In the genomic region with DNA sequence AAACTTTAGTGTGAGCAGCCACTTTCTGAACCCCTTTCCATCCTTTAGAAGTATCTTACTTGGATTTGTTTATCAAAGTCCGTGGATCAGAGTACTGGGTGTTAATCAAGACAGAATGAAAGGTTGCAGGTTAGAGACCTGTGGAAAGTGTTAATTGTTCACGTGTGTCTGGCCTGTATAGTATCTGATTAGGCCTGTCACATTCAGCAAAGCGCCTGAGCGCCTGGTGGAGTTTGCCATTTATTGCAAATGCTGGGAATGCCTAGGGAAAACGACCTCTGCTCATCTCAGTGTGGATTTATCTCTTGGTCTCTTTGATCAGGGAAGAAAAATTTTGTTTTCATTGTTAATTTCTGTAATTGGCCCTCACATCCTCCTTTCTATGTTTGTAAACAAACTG, we compare ENCODE assay signal across 38 cellular contexts.
"Had no signal": no experiment of that assay in that cellular context is flagged by ENCODE, and none has a peak within 500 bp of the region (broad histone marks: within the 10 kb centered on the region; RNA-seq: fewer than 3 reads in every experiment).

No MANE protein-coding gene starts in this region.

- H3K4me3 Mint-ChIP-seq: activated naive CD4-positive, alpha-beta T cell treated with anti-CD3 and anti-CD28 coated beads for 36 hours; activated naive CD8-positive, alpha-beta T cell treated with anti-CD3 and anti-CD28 coated beads for 36 hours; naive thymus-derived CD4-positive, alpha-beta T cell; stimulated activated memory B cell treated with anti-CD40 and anti-IgM and Interleukin-4, amounts not matched to agents 10 μg/mL and 1 μg/mL and 100 μg/mL, for 72 hours; stimulated activated naive CD8-positive, alpha-beta T cell treated with anti-CD3 and anti-CD28 coated beads, Interleukin-15, amount 100 ng/mL, for 72 hours; T-helper 1 cell treated with Interleukin-12 subunit alpha and Interleukin-12 subunit beta and Interleukin-4 antibody, amounts not matched to agents 30 μg/mL and 1 μg/mL, for 36 hours had no signal

- DNase-seq: activated CD4-positive, alpha-beta T cell treated with anti-CD3 and anti-CD28 coated beads for 48 hours; activated CD4-positive, alpha-beta T cell treated with anti-CD3 and anti-CD28 coated beads, Interleukin-2, amount 50 U/mL, for 48 hours; activated CD8-positive, alpha-beta memory T cell treated with anti-CD3 and anti-CD28 coated beads for 24 hours; activated effector memory CD4-positive, alpha-beta T cell treated with anti-CD3 and anti-CD28 coated beads, Interleukin-2, amount 50 U/mL, for 16 hours; activated naive CD4-positive, alpha-beta T cell treated with anti-CD3 and anti-CD28 coated beads for 36 hours; activated naive CD8-positive, alpha-beta T cell treated with anti-CD3 and anti-CD28 coated beads for 36 hours; adrenal gland; aorta; body of pancreas; dorsolateral prefrontal cortex; effector memory CD4-positive, alpha-beta T cell; foreskin keratinocyte; heart left ventricle; hypothalamus; kidney glomerular epithelial cell; left lung; midbrain; naive thymus-derived CD4-positive, alpha-beta T cell; ovary; sigmoid colon; small intestine; stimulated activated CD4-positive, alpha-beta T cell treated with anti-CD3 and anti-CD28 coated beads, Interleukin-1b, Interleukin-23, amount 100 ng/mL, for 48 hours; stimulated activated CD4-positive, alpha-beta T cell treated with anti-CD3 and anti-CD28 coated beads, Interleukin-4, amount 100 ng/mL, for 4 hours; stimulated activated CD8-positive, alpha-beta memory T cell treated with anti-CD3 and anti-CD28 coated beads, Interleukin-4, amount 100 ng/mL, for 48 hours; stimulated activated naive CD8-positive, alpha-beta T cell treated with anti-CD3 and anti-CD28 coated beads, Interleukin-15, amount 100 ng/mL, for 72 hours; substantia nigra; SW 1271; T1000; upper lobe of left lung; WERI-Rb-1 had no signal

- H3K27ac ChIP-seq: adrenal gland, body of pancreas, coronary artery, dorsolateral prefrontal cortex, foreskin keratinocyte, heart left ventricle, left lung, ovary, sigmoid colon, thyroid gland, upper lobe of left lung, vagina, WERI-Rb-1 had no signal

- H3K27me3 ChIP-seq: adrenal gland, body of pancreas, dorsolateral prefrontal cortex, foreskin keratinocyte, heart left ventricle, left lung, ovary, sigmoid colon, thyroid gland, upper lobe of left lung, vagina had no signal

- H3K36me3 ChIP-seq: adrenal gland, heart left ventricle, left lung, ovary, sigmoid colon, thyroid gland, upper lobe of left lung, vagina, WERI-Rb-1 had no signal

- H3K36me3 Mint-ChIP-seq: activated naive CD8-positive, alpha-beta T cell treated with anti-CD3 and anti-CD28 coated beads for 36 hours; naive thymus-derived CD4-positive, alpha-beta T cell; stimulated activated memory B cell treated with anti-CD40 and anti-IgM and Interleukin-4, amounts not matched to agents 10 μg/mL and 1 μg/mL and 100 μg/mL, for 72 hours had no signal

- H3K27me3 Mint-ChIP-seq: progenitor cell of endocrine pancreas; stimulated activated memory B cell treated with anti-CD40 and anti-IgM and Interleukin-4, amounts not matched to agents 10 μg/mL and 1 μg/mL and 100 μg/mL, for 72 hours; stimulated activated naive CD8-positive, alpha-beta T cell treated with anti-CD3 and anti-CD28 coated beads, Interleukin-15, amount 100 ng/mL, for 72 hours had no signal

- H3K4me1 ChIP-seq: adrenal gland, body of pancreas, foreskin keratinocyte, heart left ventricle, left lung, thyroid gland, upper lobe of left lung, vagina had no signal

- H3K4me3 ChIP-seq: adrenal gland, body of pancreas, coronary artery, dorsolateral prefrontal cortex, heart left ventricle, left lung, lung, ovary, sigmoid colon, thyroid gland, upper lobe of left lung, vagina had no signal

- ATAC-seq: activated CD4-positive, CD25-positive, alpha-beta regulatory T cell treated with anti-CD3 and anti-CD28 coated beads, Interleukin-2, amount 50 U/mL, for 24 hours; body of pancreas; foreskin keratinocyte; heart left ventricle; naive thymus-derived CD4-positive, alpha-beta T cell; stimulated activated memory B cell treated with anti-CD40 and anti-IgM and Interleukin-4, amounts not matched to agents 10 μg/mL and 1 μg/mL and 100 μg/mL, for 72 hours; stimulated activated naive CD8-positive, alpha-beta T cell treated with anti-CD3 and anti-CD28 coated beads, Interleukin-15, amount 100 ng/mL, for 72 hours had no signal

- H3K4me1 Mint-ChIP-seq: activated naive CD8-positive, alpha-beta T cell treated with anti-CD3 and anti-CD28 coated beads for 36 hours; stimulated activated memory B cell treated with anti-CD40 and anti-IgM and Interleukin-4, amounts not matched to agents 10 μg/mL and 1 μg/mL and 100 μg/mL, for 72 hours; stimulated activated naive CD8-positive, alpha-beta T cell treated with anti-CD3 and anti-CD28 coated beads, Interleukin-15, amount 100 ng/mL, for 72 hours had no signal

- H3K9me3 Mint-ChIP-seq: activated naive CD4-positive, alpha-beta T cell treated with anti-CD3 and anti-CD28 coated beads for 36 hours; activated naive CD8-positive, alpha-beta T cell treated with anti-CD3 and anti-CD28 coated beads for 36 hours; stimulated activated memory B cell treated with anti-CD40 and anti-IgM and Interleukin-4, amounts not matched to agents 10 μg/mL and 1 μg/mL and 100 μg/mL, for 72 hours; stimulated activated naive CD8-positive, alpha-beta T cell treated with anti-CD3 and anti-CD28 coated beads, Interleukin-15, amount 100 ng/mL, for 72 hours; T-helper 1 cell treated with Interleukin-12 subunit alpha and Interleukin-12 subunit beta and Interleukin-4 antibody, amounts not matched to agents 30 μg/mL and 1 μg/mL, for 36 hours had no signal

- H3K27ac Mint-ChIP-seq: activated naive CD4-positive, alpha-beta T cell treated with anti-CD3 and anti-CD28 coated beads for 36 hours; activated naive CD8-positive, alpha-beta T cell treated with anti-CD3 and anti-CD28 coated beads for 36 hours; naive thymus-derived CD4-positive, alpha-beta T cell; progenitor cell of endocrine pancreas; stimulated activated memory B cell treated with anti-CD40 and anti-IgM and Interleukin-4, amounts not matched to agents 10 μg/mL and 1 μg/mL and 100 μg/mL, for 72 hours; stimulated activated naive CD8-positive, alpha-beta T cell treated with anti-CD3 and anti-CD28 coated beads, Interleukin-15, amount 100 ng/mL, for 72 hours; T-helper 1 cell treated with Interleukin-12 subunit alpha and Interleukin-12 subunit beta and Interleukin-4 antibody, amounts not matched to agents 30 μg/mL and 1 μg/mL, for 36 hours had no signal

- H3K9me3 ChIP-seq: adrenal gland, body of pancreas, heart left ventricle, left lung, ovary, sigmoid colon, thyroid gland, upper lobe of left lung, vagina had no signal
